Comparison of ENCODE assay signal across 8 cellular contexts in the genomic region with DNA sequence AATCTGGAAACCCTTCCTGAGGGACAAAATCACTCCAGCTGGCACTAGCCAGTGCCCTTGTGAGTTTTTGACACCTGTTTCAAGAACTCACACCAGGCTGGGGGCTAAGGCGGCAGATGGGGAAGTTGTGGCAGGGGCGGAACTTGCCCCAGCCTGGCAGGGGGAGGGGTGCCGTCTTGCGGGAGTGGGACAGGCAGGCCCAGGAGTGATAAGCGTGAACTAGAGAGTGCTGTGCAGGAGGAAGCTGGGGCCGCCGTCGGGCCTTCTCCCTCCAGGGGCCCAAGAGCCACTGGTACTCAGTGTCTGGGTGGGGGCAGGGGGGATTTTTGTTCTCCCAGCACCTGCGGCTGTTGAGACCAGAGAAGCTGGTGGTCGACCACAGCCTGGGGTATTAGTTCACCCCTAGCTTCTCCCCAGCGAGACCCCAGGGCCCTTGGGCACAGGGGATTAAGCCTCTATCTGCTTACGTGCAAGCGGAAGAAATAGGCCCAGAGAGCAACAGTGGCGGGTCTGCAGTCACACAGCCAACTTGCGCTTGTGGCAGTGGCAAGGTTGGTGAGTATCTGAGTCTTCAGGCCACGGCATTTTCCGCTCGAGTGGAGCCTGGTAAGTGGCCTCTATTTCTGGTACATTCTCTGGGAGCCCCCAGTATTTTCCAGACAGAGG. TPM values are rescaled to one million over a fixed set of nuclear protein-coding genes. Genes with fewer than 3 reads are reported as not detected.
DNase-seq lines count a peak whose midpoint lies in the region; ATAC-seq and TF ChIP-seq lines count a peak whose summit lies in the region.
"Had no signal": no experiment of that assay in that cellular context is flagged by ENCODE, and none has a peak within 500 bp of the region (broad histone marks: within the 10 kb centered on the region; RNA-seq: fewer than 3 reads in every experiment).

No MANE protein-coding gene starts in this region.

- H2BK12ac ChIP-seq in mesenchymal stem cell (ENCODE audit: low read length in 2 of 2), result no peak overlapping the region

- H2BK5ac ChIP-seq in mesenchymal stem cell (ENCODE audit: low read depth, low read length, poor library complexity, severe bottlenecking), result no peak overlapping the region

- H3K9me3 ChIP-seq in heart right ventricle (no peaks in the 10 kb centered on the region), tibial artery (no peaks in the 10 kb centered on the region), mesenchymal stem cell (ENCODE audit: control insufficient read depth, low read length) (no peaks in the 10 kb centered on the region)

- DNase-seq in NOMO-1 (lab: John Stamatoyannopoulos, UW; ENCODE audit: unreplicated experiment in 2 of 2) (peak; percentile 88 to 94), heart right ventricle (peak; percentile 41 to 54), tibial artery (peak; percentile 49 to 79), NCI-H2196 (lab: John Stamatoyannopoulos, UW; ENCODE audit: unreplicated experiment) (no peak), mesenchymal stem cell (no peak), NCI-H2029 treated with DMSO at 0.1 percent for 48 hours (lab: John Stamatoyannopoulos, UW) (no peak)
- DNase-seq: endodermal cell had no signal

- 72 to 73% methylated on average over 18 of the region's 18 CpGs for WGBS in heart right ventricle, 2 donors
- 66% methylated on average over 18 of the region's 18 CpGs for WGBS in mesenchymal stem cell

- H3K14ac ChIP-seq in mesenchymal stem cell (ENCODE audit: low read length in 2 of 2), result no peak overlapping the region

- no peak overlapping the region for H4K8ac ChIP-seq in mesenchymal stem cell (ENCODE audit: low read length)

- H2BK120ac ChIP-seq in mesenchymal stem cell (ENCODE audit: low read depth, low read length), result no peak overlapping the region

- no peak overlapping the region for H3K23ac ChIP-seq in mesenchymal stem cell (ENCODE audit: low read length in 2 of 2)

- no peaks in the 10 kb centered on the region for H3K79me1 ChIP-seq in mesenchymal stem cell (replicated peaks; ENCODE audit: low read length, poor library complexity, severe bottlenecking)

- H3K4ac ChIP-seq in mesenchymal stem cell (ENCODE audit: low read depth in 1 of 2, low read length in 2 of 2), result no peak overlapping the region

- peak overlapping the region in 2 of 10 donors; percentile 55 to 79 for H3K27ac ChIP-seq in heart right ventricle
- H3K27ac ChIP-seq in tibial artery, result no peak overlapping the region
- no peak overlapping the region for H3K27ac ChIP-seq in mesenchymal stem cell (ENCODE audit: low read length, poor library complexity, severe bottlenecking)

- no peak for TF ChIP-seq CTCF in heart right ventricle (IDR thresholded peaks at IDR 0.05)
- TF ChIP-seq CTCF in tibial artery (IDR thresholded peaks at IDR 0.05), result no peak

- H4K91ac ChIP-seq in mesenchymal stem cell (ENCODE audit: low read length), result no peak overlapping the region

- no peaks in the 10 kb centered on the region for H3K36me3 ChIP-seq in heart right ventricle
- no peaks in the 10 kb centered on the region for H3K36me3 ChIP-seq in tibial artery
- H3K36me3 ChIP-seq in mesenchymal stem cell (ENCODE audit: control insufficient read depth in 1 of 2, insufficient read depth in 2 of 2, low read depth in 1 of 2, low read length in 2 of 2), result no peaks in the 10 kb centered on the region

- peaks cover 0 to 24% (median 9%) of the 10 kb centered on the region in 9 donors for H3K4me1 ChIP-seq in heart right ventricle
- peaks cover 0 to 8% (median 3%) of the 10 kb centered on the region in 4 donors for H3K4me1 ChIP-seq in tibial artery
- no peaks in the 10 kb centered on the region for H3K4me1 ChIP-seq in mesenchymal stem cell (ENCODE audit: control insufficient read depth, insufficient read depth, low read depth, low read length)

- H3K27me3 ChIP-seq in heart right ventricle, result peaks cover 0 to 9% (median 0%) of the 10 kb centered on the region in 7 donors
- peaks cover 0 to 18% of the 10 kb centered on the region in 2 donors for H3K27me3 ChIP-seq in tibial artery
- peaks cover 10 to 16% of the 10 kb centered on the region in 2 experiments for H3K27me3 ChIP-seq in mesenchymal stem cell (ENCODE audit: control insufficient read depth in 1 of 2, insufficient read depth in 1 of 2, low read length in 2 of 2)

- H3K4me3 ChIP-seq in heart right ventricle (peak overlapping the region in 1 of 10 donors; percentile 27), tibial artery (no peak overlapping the region), mesenchymal stem cell (ENCODE audit: insufficient read depth in 1 of 2, low read depth in 1 of 2, low read length in 2 of 2) (no peak overlapping the region)

- no peak overlapping the region for H3K9ac ChIP-seq in mesenchymal stem cell (ENCODE audit: low read length)

- no peak overlapping the region for H2BK15ac ChIP-seq in mesenchymal stem cell (ENCODE audit: low read depth, poor library complexity, severe bottlenecking)

- intact Hi-C loops in heart right ventricle (cut with DNase I), result loop anchor here in 7 of 10 donors (5.0 to 10.0 kb wide), 9 partner anchors 133 to 734 kb away; partner anchors contain the start of genes ATMIN (in 3 of the 7), CENPN (in 2 of the 7) and CMC2 (in 2 of the 7)
- intact Hi-C loops in tibial artery (cut with DNase I; ENCODE audit: low total_unique reads), result loop anchor here (5.0 kb wide), 1 partner anchor 337 kb away; no protein-coding TSS in a partner anchor

- no peak overlapping the region for H2AK5ac ChIP-seq in mesenchymal stem cell (ENCODE audit: low read length, severe bottlenecking)

- H3K4me2 ChIP-seq in mesenchymal stem cell (ENCODE audit: low read length, poor library complexity, severe bottlenecking), result no peak overlapping the region

- ATAC-seq in GM21381 (IDR thresholded peaks at IDR 0.05; ENCODE audit: unreplicated experiment) (peak; percentile 28), heart right ventricle (peak in 7 of 8 donors; percentile 31 to 59 (median 50))

- no peak overlapping the region for H2AFZ ChIP-seq in mesenchymal stem cell (ENCODE audit: low read depth, low read length)

- H3K18ac ChIP-seq in mesenchymal stem cell (ENCODE audit: low read depth in 1 of 2, low read length in 2 of 2), result no peak overlapping the region

RNA-seq across cellular contexts. Expression of gene PLCG2, which starts 40.1 kb away (rescaled TPM):
- total RNA-seq in heart right ventricle, result 10 to 100 TPM in 2 of 10 donors, 1 to 10 TPM in 8; 4.1 to 18.2 (median 6.9) TPM
- 1 to 10 TPM; 2.4 to 5.6 TPM for polyA plus RNA-seq in heart right ventricle
- 0.21 TPM for polyA plus RNA-seq in mesenchymal stem cell (2013, experiment 1 of 2)
- 0.41 TPM for polyA plus RNA-seq in mesenchymal stem cell (2013, experiment 2 of 2)

Comparison
In these comparisons a context has a peak if more than half of its experiments do, and no peak if none do; other contexts are left out.
1. DNase-seq: peak in NOMO-1 (2 of 2), heart right ventricle (2 of 2) and tibial artery (2 of 2); none in NCI-H2196 (single experiment), mesenchymal stem cell (single experiment) and NCI-H2029 treated with DMSO at 0.1 percent for 48 hours (single experiment).